In genomic region chr2:223635080-223635479, GRCh38 we compare ENCODE assay signal across 26 cellular contexts. TPM values are rescaled to one million over a fixed set of nuclear protein-coding genes. Genes with fewer than 3 reads are reported as not detected.
DNase-seq lines count a peak whose midpoint lies in the region; ATAC-seq, FAIRE-seq and TF ChIP-seq lines count a peak whose summit lies in the region.
"Had no signal": no experiment of that assay in that cellular context is flagged by ENCODE, and none has a peak within 500 bp of the region (broad histone marks: within the 10 kb centered on the region; RNA-seq: fewer than 3 reads in every experiment).

No MANE protein-coding gene starts in this region.

- in situ Hi-C loops in HepG2 (cut with HindIII; ENCODE audit: extremely low pct_ligation_motif_present, low pct_unique_long_range_greater_than_20kb) (no loop called here), mammary epithelial cell (cut with MboI; ENCODE audit: low sequenced_read_pairs in 2 of 2) (no loop called here)

- H3K4me2 ChIP-seq in HepG2 (ENCODE audit: low read depth, low read length) = no peak overlapping the region
- no peak overlapping the region for H3K4me2 ChIP-seq in mammary epithelial cell (ENCODE audit: insufficient read depth, low read depth, low read length)

- H3K9me3 ChIP-seq in HepG2 (ENCODE audit: low read length) (no peaks in the 10 kb centered on the region), right lobe of liver (no peaks in the 10 kb centered on the region), mammary epithelial cell (replicated peaks; ENCODE audit: insufficient read depth, low read length) (no peaks in the 10 kb centered on the region), thyroid gland (no peaks in the 10 kb centered on the region)
- H3K9me3 ChIP-seq: tibial nerve had no signal

- H3K27me3 ChIP-seq in HepG2 (ENCODE audit: control insufficient read depth in 1 of 2, insufficient read depth in 2 of 2, low read length in 2 of 2) (no peaks in the 10 kb centered on the region), right lobe of liver (no peaks in the 10 kb centered on the region), mammary epithelial cell (ENCODE audit: insufficient read depth, low read length) (no peaks in the 10 kb centered on the region), thyroid gland (no peaks in the 10 kb centered on the region)
- H3K27me3 ChIP-seq: cardiac muscle cell, spleen, tibial nerve had no signal

- intact Hi-C loops in HepG2 (cut with micrococcal nuclease; ENCODE audit: unreplicated experiment) = no loop called here
- intact Hi-C loops in right lobe of liver (cut with DNase I) = no loop called here
- intact Hi-C loops in mammary epithelial cell (cut with micrococcal nuclease) = no loop called here
- intact Hi-C loops in thyroid gland (cut with DNase I) = no loop called here

- CTCF ChIA-PET in HepG2 (lab: Yijun Ruan, JAX; ENCODE audit: low intra/inter-chr PET ratio, low total read pairs) (no interaction called here), mammary epithelial cell (lab: Charles Lee; ENCODE audit: low non-redundant PET) (no interaction called here)

- TF ChIP-seq POLR2A in HepG2 (IDR thresholded peaks at IDR 0.05; ENCODE audit: insufficient read depth in 1 of 2, low read depth in 2 of 2, low read length in 2 of 2) = no peak
- no peak for TF ChIP-seq POLR2A in right lobe of liver (IDR thresholded peaks at IDR 0.05)
- no peak for TF ChIP-seq POLR2A in thyroid gland (IDR thresholded peaks at IDR 0.05)
- no peak for TF ChIP-seq POLR2A in H54 (IDR thresholded peaks at IDR 0.05; ENCODE audit: low read depth, low read length)

- ATAC-seq in HepG2 = no peak
- ATAC-seq in right lobe of liver = no peak
- ATAC-seq: activated naive CD8-positive, alpha-beta T cell treated with anti-CD3 and anti-CD28 coated beads, Interleukin-2, amount 50 U/mL, for 24 hours; stimulated activated naive CD8-positive, alpha-beta T cell treated with anti-CD3 and anti-CD28 coated beads, Interleukin-15, amount 100 ng/mL, for 72 hours had no signal

- H3K79me2 ChIP-seq in HepG2 (ENCODE audit: insufficient read depth, low read length) (no peaks in the 10 kb centered on the region), mammary epithelial cell (ENCODE audit: insufficient read depth, low read length) (no peaks in the 10 kb centered on the region)

- BruUV-seq in HepG2 (replicated peaks; lab: Mats Ljungman, UMichigan) (no TSS peak), mammary epithelial cell (replicated peaks; lab: Mats Ljungman, UMichigan) (no TSS peak)

- FAIRE-seq in HepG2 (lab: Jason Lieb, UNC) = no peak
- FAIRE-seq in H54 (lab: Jason Lieb, UNC) = no peak
- FAIRE-seq: A204.1, kidney had no signal

- TF ChIP-seq EP300 in HepG2 (IDR thresholded peaks at IDR 0.05; ENCODE audit: low read depth in 2 of 2, low read length in 2 of 2) (no peak), HepG2 (CRISPR knock-in tag; IDR thresholded peaks at IDR 0.05; ENCODE audit: borderline replicate concordance) (no peak)

- H3K9ac ChIP-seq in HepG2 (ENCODE audit: insufficient read depth, low read depth, low read length) = no peak overlapping the region
- H3K9ac ChIP-seq in mammary epithelial cell (ENCODE audit: insufficient read depth, low read length) = no peak overlapping the region

- no peak overlapping the region for H3K4me3 ChIP-seq in HepG2 (replicated peaks in 1 of 3; ENCODE audit: insufficient read depth in 1 of 3, low read depth in 2 of 3, low read length in 3 of 3)
- no peak overlapping the region for H3K4me3 ChIP-seq in right lobe of liver
- H3K4me3 ChIP-seq in mammary epithelial cell (replicated peaks in 1 of 3; ENCODE audit: insufficient read depth in 1 of 3, low read depth in 2 of 3, low read length in 3 of 3) = no peak overlapping the region
- no peak overlapping the region for H3K4me3 ChIP-seq in fibroblast of villous mesenchyme (ENCODE audit: low read depth, low read length)
- H3K4me3 ChIP-seq in thyroid gland (replicated peaks in 1 of 3) = no peak overlapping the region
- H3K4me3 ChIP-seq: cardiac muscle cell, spleen, tibial nerve had no signal

- peaks cover 6% of the 10 kb centered on the region; the same call in 1 of the 2 replicates for H3K4me1 ChIP-seq in HepG2 (ENCODE audit: insufficient read depth, low read length)
- H3K4me1 ChIP-seq in right lobe of liver = no peaks in the 10 kb centered on the region
- no peaks in the 10 kb centered on the region for H3K4me1 ChIP-seq in mammary epithelial cell (ENCODE audit: insufficient read depth, low read length)
- H3K4me1 ChIP-seq in thyroid gland = no peaks in the 10 kb centered on the region
- H3K4me1 ChIP-seq: spleen, tibial nerve had no signal

- DNase-seq in HepG2 (ENCODE audit: low spot score) = no peak
- DNase-seq in right lobe of liver = no peak
- DNase-seq in mammary epithelial cell = peak; percentile 55
- DNase-seq in fibroblast of villous mesenchyme (ENCODE audit: low read depth) = peak; percentile 46
- no peak for DNase-seq in stimulated activated CD4-positive, alpha-beta T cell treated with anti-CD3 and anti-CD28 coated beads, Interleukin-2, amount 100 ng/mL, for 48 hours
- no peak for DNase-seq in anterior cingulate cortex (lab: John Stamatoyannopoulos, UW)
- no peak for DNase-seq in thyroid gland
- DNase-seq in H54 (ENCODE audit: insufficient read length, low spot score) = no peak
- DNase-seq: activated CD4-positive, alpha-beta memory T cell treated with anti-CD3 and anti-CD28 coated beads, Interleukin-2, amount 10 ng/mL, durations not matched to agents 7 days and 5 days; activated gamma-delta T cell; activated naive CD8-positive, alpha-beta T cell treated with anti-CD3 and anti-CD28 coated beads, Interleukin-2, amount 50 U/mL, for 24 hours; DMS79; kidney; NCI-H1417 treated with DMSO at 0.1 percent for 48 hours; NCI-H524; nucleus accumbens; RPMI8226; spleen; stimulated activated CD4-positive, alpha-beta T cell treated with anti-CD3 and anti-CD28 coated beads, Interleukin-4, amount 100 ng/mL, for 4 hours; stimulated activated naive CD8-positive, alpha-beta T cell treated with anti-CD3 and anti-CD28 coated beads, Interleukin-15, amount 100 ng/mL, for 72 hours; T1000 had no signal

- POLR2A ChIA-PET in HepG2 (lab: Yijun Ruan, JAX) = no interaction called here

- H3K36me3 ChIP-seq in HepG2 (replicated peaks in 1 of 2; ENCODE audit: control insufficient read depth in 1 of 2, insufficient read depth in 2 of 2, low read length in 2 of 2) (no peaks in the 10 kb centered on the region), right lobe of liver (no peaks in the 10 kb centered on the region), mammary epithelial cell (ENCODE audit: insufficient read depth, low read length) (no peaks in the 10 kb centered on the region), thyroid gland (no peaks in the 10 kb centered on the region)
- H3K36me3 ChIP-seq: cardiac muscle cell, spleen, tibial nerve had no signal

- dilution Hi-C loops in mammary epithelial cell (cut with HindIII; ENCODE audit: low sequenced_read_pairs) = no loop called here

- TF ChIP-seq RAD21 in HepG2 (CRISPR knock-in tag; IDR thresholded peaks at IDR 0.05) = no peak

- H2AFZ ChIP-seq in HepG2 (ENCODE audit: low read length) (no peak overlapping the region), mammary epithelial cell (ENCODE audit: low read depth, low read length) (no peak overlapping the region)

- H4K20me1 ChIP-seq in HepG2 (ENCODE audit: insufficient read depth, low read length) (no peaks in the 10 kb centered on the region), mammary epithelial cell (ENCODE audit: insufficient read depth, low read length) (no peaks in the 10 kb centered on the region)

- H3K27ac ChIP-seq in HepG2 (ENCODE audit: extremely low read length, insufficient read depth, low read length) (no peak overlapping the region), right lobe of liver (no peak overlapping the region), mammary epithelial cell (ENCODE audit: insufficient read depth, low read depth, low read length) (no peak overlapping the region), thyroid gland (no peak overlapping the region)
- H3K27ac ChIP-seq: cardiac muscle cell, spleen, tibial nerve had no signal

- TF ChIP-seq CTCF in HepG2 (CRISPR knock-in tag; IDR thresholded peaks at IDR 0.05) (no peak), right lobe of liver (IDR thresholded peaks at IDR 0.05) (no peak), mammary epithelial cell (conservative IDR thresholded peaks at IDR 0.05 in 1 of 2, IDR thresholded peaks at IDR 0.05 in 1 of 2; ENCODE audit: extremely low read depth in 1 of 2, insufficient read depth in 1 of 2, low read depth in 1 of 2, low read length in 2 of 2) (no peak), fibroblast of villous mesenchyme (IDR thresholded peaks at IDR 0.05; ENCODE audit: insufficient read depth, low read depth, low read length) (no peak), thyroid gland (IDR thresholded peaks at IDR 0.05) (no peak)

- WGBS in HepG2 (ENCODE audit: low lambda C conversion rate) = 0% methylated on average over 1 of the region's 1 CpG
- WGBS in right lobe of liver (ENCODE audit: insufficient coverage, low coverage, low lambda C conversion rate, missing lambda C conversion rate) = 33% methylated on average over 1 of the region's 1 CpG
- WGBS in mammary epithelial cell (ENCODE audit: low coverage, missing lambda C conversion rate) = 0% methylated on average over 1 of the region's 1 CpG
- WGBS in thyroid gland, 2 donors = 88 to 89% methylated on average over 1 of the region's 1 CpG

RNA-seq across cellular contexts. Expression of gene SCG2, which starts 32.9 kb away (rescaled TPM):
- not detected in 2 replicates for total RNA-seq in HepG2 (2016; rRNA removed; fragmentation: Illumina TruSeq; extraction: Trizol)
- not detected in 2 replicates for total RNA-seq in HepG2 (2016; cell fraction: cytosol; rRNA removed; fragmentation: Illumina TruSeq; extraction: Trizol; ENCODE audit: low read depth)
- total RNA-seq in HepG2 (2016; cell fraction: insoluble cytoplasmic fraction; rRNA removed; fragmentation: Illumina TruSeq; extraction: Trizol) = not detected in 2 replicates
- not detected in 2 replicates for total RNA-seq in HepG2 (2016; cell fraction: membrane; rRNA removed; fragmentation: Illumina TruSeq; extraction: Trizol)
- total RNA-seq in HepG2 (2016; cell fraction: nucleus; rRNA removed; fragmentation: Illumina TruSeq; extraction: Trizol) = not detected in 2 replicates
- polyA plus RNA-seq in HepG2 (2011; rRNA removed) = not detected in 2 replicates
- not detected in 2 replicates for polyA plus RNA-seq in HepG2 (2011; cell fraction: cytosol; rRNA removed)
- polyA plus RNA-seq in HepG2 (2011; cell fraction: nucleus; rRNA removed) = not detected in 2 replicates
- polyA plus RNA-seq in HepG2 (2012) = not detected in 2 replicates
- not detected in 2 replicates for polyA plus RNA-seq in HepG2 (2016; cell fraction: cytosol; fragmentation: Illumina TruSeq; extraction: Trizol; ENCODE audit: low read depth)
- polyA plus RNA-seq in HepG2 (2016; cell fraction: insoluble cytoplasmic fraction; fragmentation: Illumina TruSeq; extraction: Trizol; ENCODE audit: low read depth) = not detected in 2 replicates
- polyA plus RNA-seq in HepG2 (2016; cell fraction: membrane; fragmentation: Illumina TruSeq; extraction: Trizol; ENCODE audit: low read depth) = not detected in 2 replicates
- 0.23 TPM in 1 of 2 replicates, not detected in the other for polyA plus RNA-seq in HepG2 (2016; cell fraction: nucleus; fragmentation: Illumina TruSeq; extraction: Trizol; ENCODE audit: insufficient read depth, low read depth)
- not detected in 2 replicates for polyA minus RNA-seq in HepG2 (2011; rRNA and poly(A)+ RNA removed; ENCODE audit: low replicate concordance)
- not detected in 2 replicates for polyA minus RNA-seq in HepG2 (2011; cell fraction: cytosol; rRNA and poly(A)+ RNA removed)
- polyA minus RNA-seq in HepG2 (2011; cell fraction: nucleus; rRNA and poly(A)+ RNA removed) = not detected in 2 replicates
- not detected for total RNA-seq in right lobe of liver
- not detected for total RNA-seq in mammary epithelial cell
- polyA plus RNA-seq in mammary epithelial cell = 0.16 TPM
- polyA minus RNA-seq in mammary epithelial cell = not detected
- total RNA-seq in fibroblast of villous mesenchyme = 0.86 and 0.97 TPM in 2 replicates
- total RNA-seq in thyroid gland = 10 to 100 TPM in 1 of 4 donors, 1 to 10 TPM in 1, under 1 TPM in 2; 0.78 to 11.1 (median 3.1) TPM
- total RNA-seq: cardiac muscle cell, dermis microvascular lymphatic vessel endothelial cell, lung microvascular endothelial cell had no signal
- polyA plus RNA-seq: cardiac muscle cell had no signal

Comparison
In these comparisons a context has a peak if more than half of its experiments do, and no peak if none do; other contexts are left out.
1. DNase-seq: peak in mammary epithelial cell (single experiment) and fibroblast of villous mesenchyme (single experiment); none in HepG2 (single experiment), right lobe of liver (0 of 3), stimulated activated CD4-positive, alpha-beta T cell treated with anti-CD3 and anti-CD28 coated beads, Interleukin-2, amount 100 ng/mL, for 48 hours (0 of 2), anterior cingulate cortex (0 of 58), thyroid gland (0 of 2) and H54 (single experiment).